Comparison of ENCODE assay signal across 22 cellular contexts in the genomic region with DNA sequence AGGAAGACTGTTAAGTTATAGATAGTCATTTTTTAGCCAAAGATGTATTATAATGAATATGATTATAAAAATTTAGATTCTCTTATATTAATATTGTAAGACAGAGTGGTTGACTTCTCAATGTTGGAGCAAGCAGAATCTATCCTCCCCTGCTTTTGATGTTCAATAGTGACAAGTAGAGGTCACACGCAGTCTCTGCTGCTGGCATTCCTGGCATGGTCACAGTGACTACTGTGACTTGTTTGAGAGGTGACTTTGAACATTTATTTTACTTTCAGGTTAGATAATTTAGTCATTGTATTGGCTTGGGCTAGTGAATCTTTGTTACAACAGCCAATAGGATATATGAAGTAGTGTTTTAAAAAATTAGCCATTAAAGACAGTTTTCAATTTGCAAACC. TPM values are rescaled to one million over a fixed set of nuclear protein-coding genes. Genes with fewer than 3 reads are reported as not detected.
DNase-seq lines count a peak whose midpoint lies in the region; ATAC-seq and TF ChIP-seq lines count a peak whose summit lies in the region.
"Had no signal": no experiment of that assay in that cellular context is flagged by ENCODE, and none has a peak within 500 bp of the region (broad histone marks: within the 10 kb centered on the region; RNA-seq: fewer than 3 reads in every experiment).

No MANE protein-coding gene starts in this region.

- H3K27ac ChIP-seq in lower lobe of right lung: no peak overlapping the region
- H3K27ac ChIP-seq in upper lobe of left lung: peak overlapping the region in 2 of 4 donors; percentile 23 to 41
- H3K27ac ChIP-seq: GM23248, KMS-11, PC-9 had no signal

- H3K36me3 ChIP-seq in lower lobe of right lung (no peaks in the 10 kb centered on the region), upper lobe of left lung (no peaks in the 10 kb centered on the region)

- 66 to 78% methylated on average over 1 of the region's 1 CpG for WGBS in upper lobe of left lung, 2 donors

- H3K9me3 ChIP-seq in lower lobe of right lung (no peaks in the 10 kb centered on the region), upper lobe of left lung (no peaks in the 10 kb centered on the region)

- peak; percentile 47 for DNase-seq in Right ventricle myocardium superior
- peak; percentile 42 for DNase-seq in left ventricle myocardium superior
- DNase-seq in lower lobe of right lung: no peak
- no peak for DNase-seq in upper lobe of left lung
- no peak for DNase-seq in activated CD4-positive, CD25-positive, alpha-beta regulatory T cell (lab: John Stamatoyannopoulos, UW)
- DNase-seq: Calu3, DMS153, DND-41, GM23248, H7, MM.1S, NCI-H1048, NCI-H1417, NCI-H1694, NCI-H2029 treated with DMSO at 0.1 percent for 48 hours, NCI-H2227 treated with DMSO at 0.1 percent for 48 hours, NCI-H526 treated with DMSO at 0.1 percent for 48 hours, PC-9, SHP77 had no signal

- peak overlapping the region; percentile 18 for H3K4me3 ChIP-seq in lower lobe of right lung
- peak overlapping the region in 3 of 4 donors; percentile 16 to 30 (median 21) for H3K4me3 ChIP-seq in upper lobe of left lung
- H3K4me3 ChIP-seq: GM23248, PC-9 had no signal

- H3K27me3 ChIP-seq in lower lobe of right lung (ENCODE audit: low read depth) (no peaks in the 10 kb centered on the region), upper lobe of left lung (no peaks in the 10 kb centered on the region)

- intact Hi-C loops in Right ventricle myocardium superior (cut with DNase I) (no loop called here), left ventricle myocardium superior (cut with micrococcal nuclease) (no loop called here), lower lobe of right lung (cut with DNase I) (no loop called here)

- TF ChIP-seq POLR2A in upper lobe of left lung (IDR thresholded peaks at IDR 0.05): no peak

- no peak for TF ChIP-seq CTCF in lower lobe of right lung (IDR thresholded peaks at IDR 0.05)
- no peak for TF ChIP-seq CTCF in upper lobe of left lung (IDR thresholded peaks at IDR 0.05)

- ATAC-seq in Right ventricle myocardium superior (ENCODE audit: poor library complexity) (peak; percentile 81), left ventricle myocardium superior (peak; percentile 80), lower lobe of right lung (peak in 1 of 2 donors; percentile 35), upper lobe of left lung (ENCODE audit: low FRiP score in 2 of 2) (no peak), GM19395 (IDR thresholded peaks at IDR 0.05; ENCODE audit: unreplicated experiment) (no peak), HG02571 (IDR thresholded peaks at IDR 0.05; ENCODE audit: unreplicated experiment) (no peak)

- peaks cover 14% of the 10 kb centered on the region for H3K4me1 ChIP-seq in lower lobe of right lung
- peaks cover 15 to 21% (median 19%) of the 10 kb centered on the region in 4 donors for H3K4me1 ChIP-seq in upper lobe of left lung

- no peak for TF ChIP-seq EP300 in upper lobe of left lung (IDR thresholded peaks at IDR 0.05)

RNA-seq across cellular contexts. Expression of a gene that starts 13.7 kb away (rescaled TPM):
- total RNA-seq in Right ventricle myocardium superior: 1,239 TPM
- 1,393 TPM for total RNA-seq in left ventricle myocardium superior
- total RNA-seq in lower lobe of right lung: 141 TPM
- 100 to 1,000 TPM in 5 of 6 donors, 10 to 100 TPM in 1; 92.9 to 157 (median 111) TPM for total RNA-seq in upper lobe of left lung
- total RNA-seq: Calu3, GM23248, H7 had no signal

Comparison
In these comparisons a context has a peak if more than half of its experiments do, and no peak if none do; other contexts are left out.
1. ATAC-seq: peak in Right ventricle myocardium superior (single experiment) and left ventricle myocardium superior (single experiment); none in upper lobe of left lung (0 of 2), GM19395 (single experiment) and HG02571 (single experiment).
2. DNase-seq: peak in Right ventricle myocardium superior (single experiment) and left ventricle myocardium superior (single experiment); none in lower lobe of right lung (single experiment), upper lobe of left lung (0 of 2) and activated CD4-positive, CD25-positive, alpha-beta regulatory T cell (0 of 4).